ENCODE assay signal across 16 cellular contexts in the genomic region with DNA sequence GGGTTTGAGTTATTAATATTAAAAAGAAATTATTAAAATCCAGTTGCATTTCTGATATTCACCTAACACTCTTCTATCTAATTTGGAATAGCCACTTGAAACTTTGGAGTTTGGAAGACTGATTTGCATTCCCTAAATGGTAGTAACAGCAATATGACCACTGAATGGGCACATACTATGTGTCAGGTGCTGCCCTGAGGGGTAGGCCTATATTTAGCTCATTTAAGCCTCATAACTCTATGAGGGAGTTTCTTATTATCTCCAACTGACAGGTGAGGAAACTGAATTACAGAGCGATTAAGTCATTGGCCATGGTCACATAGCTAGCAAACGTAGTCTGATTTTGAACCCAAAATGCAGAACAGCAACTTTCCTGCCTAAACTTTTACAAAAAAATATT.
"Had no signal": no experiment of that assay in that cellular context is flagged by ENCODE, and none has a peak within 500 bp of the region (broad histone marks: within the 10 kb centered on the region; RNA-seq: fewer than 3 reads in every experiment).

No MANE protein-coding gene starts in this region.

- H2AFZ ChIP-seq: parathyroid adenoma had no signal

- H3K27me3 Mint-ChIP-seq: activated B cell treated with CpG ODN at 0.5 μM for 24 hours had no signal

- H3K4me3 Mint-ChIP-seq: activated B cell treated with CpG ODN at 0.5 μM for 24 hours; activated CD4-positive, alpha-beta memory T cell treated with anti-CD3 and anti-CD28 coated beads for 36 hours; activated naive CD8-positive, alpha-beta T cell treated with anti-CD3 and anti-CD28 coated beads for 36 hours; nephron progenitor cell; T-helper 17 cell had no signal

- DNase-seq: activated B cell treated with CpG ODN at 0.5 μM for 24 hours; activated CD4-positive, alpha-beta memory T cell treated with anti-CD3 and anti-CD28 coated beads for 36 hours; activated CD4-positive, alpha-beta T cell treated with anti-CD3 and anti-CD28 coated beads for 4 hours; activated naive CD4-positive, alpha-beta T cell treated with Interleukin-2 at 50 U/mL for 16 hours; activated naive CD8-positive, alpha-beta T cell treated with anti-CD3 and anti-CD28 coated beads for 36 hours; activated T-cell treated with anti-CD3 and anti-CD28 coated beads, Interleukin-2, amount 50 U/mL, for 48 hours; foreskin fibroblast; midbrain; nephron progenitor cell; stimulated activated CD4-positive, alpha-beta T cell treated with anti-CD3 and anti-CD28 coated beads, Interleukin-4, amount 100 ng/mL, for 24 hours; stimulated activated naive CD8-positive, alpha-beta T cell treated with anti-CD3 and anti-CD28 coated beads, Interleukin-15, Interleukin-2, amounts not matched to agents 100 U/mL and 50 U/mL, for 24 hours; SW 1271; T-helper 17 cell; upper lobe of right lung had no signal

- H3K79me2 ChIP-seq: parathyroid adenoma had no signal

- H3K27ac Mint-ChIP-seq: activated B cell treated with CpG ODN at 0.5 μM for 24 hours; activated CD4-positive, alpha-beta memory T cell treated with anti-CD3 and anti-CD28 coated beads for 36 hours; activated naive CD8-positive, alpha-beta T cell treated with anti-CD3 and anti-CD28 coated beads for 36 hours; nephron progenitor cell; T-helper 17 cell had no signal

- H3K36me3 Mint-ChIP-seq: activated CD4-positive, alpha-beta memory T cell treated with anti-CD3 and anti-CD28 coated beads for 36 hours; activated naive CD8-positive, alpha-beta T cell treated with anti-CD3 and anti-CD28 coated beads for 36 hours had no signal

- H3K4me1 Mint-ChIP-seq: activated B cell treated with CpG ODN at 0.5 μM for 24 hours; activated naive CD8-positive, alpha-beta T cell treated with anti-CD3 and anti-CD28 coated beads for 36 hours; T-helper 17 cell had no signal

- H3K27me3 ChIP-seq: upper lobe of right lung had no signal

- H3K4me3 ChIP-seq: SK-N-MC, upper lobe of right lung had no signal

- H3K9ac ChIP-seq: parathyroid adenoma had no signal

- ATAC-seq: stimulated activated naive CD8-positive, alpha-beta T cell treated with anti-CD3 and anti-CD28 coated beads, Interleukin-15, Interleukin-2, amounts not matched to agents 100 U/mL and 50 U/mL, for 24 hours; T-helper 17 cell; upper lobe of right lung had no signal

- H3K27ac ChIP-seq: parathyroid adenoma, SK-N-MC, upper lobe of right lung had no signal

- H3K4me1 ChIP-seq: parathyroid adenoma, upper lobe of right lung had no signal

- H3K36me3 ChIP-seq: upper lobe of right lung had no signal

- H3K9me3 ChIP-seq: upper lobe of right lung had no signal

- H3K9me3 Mint-ChIP-seq: activated B cell treated with CpG ODN at 0.5 μM for 24 hours; activated CD4-positive, alpha-beta memory T cell treated with anti-CD3 and anti-CD28 coated beads for 36 hours; activated naive CD8-positive, alpha-beta T cell treated with anti-CD3 and anti-CD28 coated beads for 36 hours; nephron progenitor cell had no signal
